Comparison of ENCODE assay signal across 12 cellular contexts in genomic region chr7:151304856-151305255, GRCh38. TPM values are rescaled to one million over a fixed set of nuclear protein-coding genes. Genes with fewer than 3 reads are reported as not detected.
DNase-seq lines count a peak whose midpoint lies in the region; ATAC-seq lines count a peak whose summit lies in the region.
"Had no signal": no experiment of that assay in that cellular context is flagged by ENCODE, and none has a peak within 500 bp of the region (broad histone marks: within the 10 kb centered on the region; RNA-seq: fewer than 3 reads in every experiment).

No MANE protein-coding gene starts in this region.

- peak overlapping the region; percentile 31 for H3K4me3 Mint-ChIP-seq in activated CD8-positive, alpha-beta T cell treated with anti-CD3 and anti-CD28 coated beads, Interleukin-2, amount 10 ng/mL, durations not matched to agents 7 days and 5 days

- POLR2A ChIA-PET in activated CD8-positive, alpha-beta T cell treated with anti-CD3 and anti-CD28 coated beads, Interleukin-2, amount 10 ng/mL, durations not matched to agents 7 days and 5 days (lab: Charles Lee): interaction anchor here (0.6 kb wide), 1 partner anchor 25 kb away, joined by 3 read pairs; no protein-coding TSS in a partner anchor

- peak; percentile 53 for DNase-seq in DMS 273 (lab: John Stamatoyannopoulos, UW; ENCODE audit: unreplicated experiment)
- DNase-seq in DMS 273 treated with DMSO at 0.1 percent for 48 hours (lab: John Stamatoyannopoulos, UW): no peak
- DNase-seq in ELF-1 (ENCODE audit: low read depth, low spot score): peak; percentile 76
- DNase-seq in activated CD8-positive, alpha-beta T cell treated with anti-CD3 and anti-CD28 coated beads, Interleukin-2, amount 10 ng/mL, durations not matched to agents 7 days and 5 days: no peak
- DNase-seq in iPS-NIHi7 (ENCODE audit: extremely low spot score): peak; percentile 78
- DNase-seq: 8988T, amygdala, NCI-H1930, T1000 had no signal

- CTCF ChIA-PET in activated CD8-positive, alpha-beta T cell treated with anti-CD3 and anti-CD28 coated beads, Interleukin-2, amount 10 ng/mL, durations not matched to agents 7 days and 5 days (lab: Charles Lee): interaction anchor here (0.9 to 3.9 kb wide), 10 partner anchors 10 to 180 kb away, joined by 3 to 25 read pairs (median 4); partner anchors contain the start of gene NUB1

- H3K36me3 Mint-ChIP-seq in activated CD8-positive, alpha-beta T cell treated with anti-CD3 and anti-CD28 coated beads, Interleukin-2, amount 10 ng/mL, durations not matched to agents 7 days and 5 days (ENCODE audit: low read depth): no peaks in the 10 kb centered on the region

- peaks cover 30% of the 10 kb centered on the region for H3K27me3 Mint-ChIP-seq in activated CD8-positive, alpha-beta T cell treated with anti-CD3 and anti-CD28 coated beads, Interleukin-2, amount 10 ng/mL, durations not matched to agents 7 days and 5 days (ENCODE audit: low read depth)

- peaks cover 23% of the 10 kb centered on the region for H3K4me1 Mint-ChIP-seq in activated CD8-positive, alpha-beta T cell treated with anti-CD3 and anti-CD28 coated beads, Interleukin-2, amount 10 ng/mL, durations not matched to agents 7 days and 5 days (ENCODE audit: low read depth)

- H3K9me3 Mint-ChIP-seq in activated CD8-positive, alpha-beta T cell treated with anti-CD3 and anti-CD28 coated beads, Interleukin-2, amount 10 ng/mL, durations not matched to agents 7 days and 5 days (ENCODE audit: insufficient read depth): no peaks in the 10 kb centered on the region

- no peak for ATAC-seq in activated CD8-positive, alpha-beta T cell treated with anti-CD3 and anti-CD28 coated beads, Interleukin-2, amount 10 ng/mL, durations not matched to agents 7 days and 5 days
- ATAC-seq in HG03469 (IDR thresholded peaks at IDR 0.05; ENCODE audit: unreplicated experiment) (no peak), HG03354 (IDR thresholded peaks at IDR 0.05; ENCODE audit: poor library complexity, severe bottlenecking, unreplicated experiment) (no peak), HG03520 (IDR thresholded peaks at IDR 0.05; ENCODE audit: unreplicated experiment) (no peak)

- H3K27ac Mint-ChIP-seq in activated CD8-positive, alpha-beta T cell treated with anti-CD3 and anti-CD28 coated beads, Interleukin-2, amount 10 ng/mL, durations not matched to agents 7 days and 5 days: no peak overlapping the region

RNA-seq across cellular contexts. Expression of gene NUB1, which starts 36.8 kb away (rescaled TPM):
- 10 to 100 TPM; 59.0 to 59.2 TPM for total RNA-seq in activated CD8-positive, alpha-beta T cell treated with anti-CD3 and anti-CD28 coated beads, Interleukin-2, amount 10 ng/mL, durations not matched to agents 7 days and 5 days

RNA-seq across cellular contexts. Expression of gene SMARCD3, which starts 56.4 kb away (rescaled TPM):
- total RNA-seq in activated CD8-positive, alpha-beta T cell treated with anti-CD3 and anti-CD28 coated beads, Interleukin-2, amount 10 ng/mL, durations not matched to agents 7 days and 5 days: 1 to 10 TPM; 4.2 to 4.7 TPM

Comparison
In these comparisons a context has a peak if more than half of its experiments do, and no peak if none do; other contexts are left out.
1. DNase-seq: peak in DMS 273 (single experiment), ELF-1 (single experiment) and iPS-NIHi7 (single experiment); none in DMS 273 treated with DMSO at 0.1 percent for 48 hours (single experiment) and activated CD8-positive, alpha-beta T cell treated with anti-CD3 and anti-CD28 coated beads, Interleukin-2, amount 10 ng/mL, durations not matched to agents 7 days and 5 days (single experiment).